ENCODE assay signal across 1 cellular context in genomic region chr12:46814143-46814542, GRCh38.
A peak's percentile ranks its signal among the peaks of the same experiment; 100 is the strongest.
TF ChIP-seq lines count a peak whose summit lies in the region.

No MANE protein-coding gene starts in this region.

TF ChIP-seq in HepG2, 621 proteins besides CTCF, POLR2A, EP300 and RAD21 (continued from another document and continues in another):
- TF ChIP-seq ZNF407 (CRISPR knock-in tag; IDR thresholded peaks at IDR 0.05; ENCODE audit: not compliant biosample characterization) (no peak), AFF4 (CRISPR knock-in tag; IDR thresholded peaks at IDR 0.05) (no peak), RORA (CRISPR knock-in tag; IDR thresholded peaks at IDR 0.05) (no peak), ZBTB43 (CRISPR knock-in tag; conservative IDR thresholded peaks at IDR 0.05) (0 out of 2 replicates have a peak, but pooled peaks have one; percentile 45), SNAPC2 (CRISPR knock-in tag; IDR thresholded peaks at IDR 0.05) (no peak), IRF9 (CRISPR knock-in tag; IDR thresholded peaks at IDR 0.05; ENCODE audit: borderline replicate concordance) (no peak), TSC22D2 (CRISPR knock-in tag; IDR thresholded peaks at IDR 0.05; ENCODE audit: borderline replicate concordance) (no peak), ZNF781 (CRISPR knock-in tag; IDR thresholded peaks at IDR 0.05; ENCODE audit: borderline replicate concordance, not compliant biosample characterization) (no peak), ZNF562 (CRISPR knock-in tag; IDR thresholded peaks at IDR 0.05; ENCODE audit: borderline replicate concordance) (no peak), IRF2 (CRISPR knock-in tag; IDR thresholded peaks at IDR 0.05) (peak; percentile 81), ZFYVE20 (CRISPR knock-in tag; IDR thresholded peaks at IDR 0.05; ENCODE audit: borderline replicate concordance, low read depth) (no peak), ZNF263 (CRISPR knock-in tag; IDR thresholded peaks at IDR 0.05) (no peak), ZHX2 (IDR thresholded peaks at IDR 0.05; ENCODE audit: low read depth) (no peak), ZHX2 (CRISPR knock-in tag; IDR thresholded peaks at IDR 0.05; ENCODE audit: borderline replicate concordance) (no peak), FOSL1 (CRISPR knock-in tag; IDR thresholded peaks at IDR 0.05; ENCODE audit: borderline replicate concordance) (peak; percentile 21; the same call in 1 of the 2 replicates), ZBTB33 (CRISPR knock-in tag; IDR thresholded peaks at IDR 0.05) (no peak), CSRNP2 (CRISPR knock-in tag; conservative IDR thresholded peaks at IDR 0.05; ENCODE audit: low read depth) (no peak), ZNF747 (CRISPR knock-in tag; IDR thresholded peaks at IDR 0.05; ENCODE audit: borderline replicate concordance) (peak; percentile 37; the same call in 1 of the 2 replicates), ZNF616 (CRISPR knock-in tag; IDR thresholded peaks at IDR 0.05; ENCODE audit: low read depth) (no peak), SAFB2 (CRISPR knock-in tag; IDR thresholded peaks at IDR 0.05; ENCODE audit: borderline replicate concordance, low read depth) (no peak), NR2C2 (CRISPR knock-in tag; IDR thresholded peaks at IDR 0.05; ENCODE audit: borderline replicate concordance) (peak; percentile 82), IRF1 (CRISPR knock-in tag; IDR thresholded peaks at IDR 0.05; ENCODE audit: low read depth) (no peak), MAFK (conservative IDR thresholded peaks at IDR 0.05 in 1 of 2, IDR thresholded peaks at IDR 0.05 in 1 of 2; ENCODE audit: low read length in 2 of 2) (no peak), MEIS1 (CRISPR knock-in tag; IDR thresholded peaks at IDR 0.05; ENCODE audit: borderline replicate concordance) (no peak), CBX2 (IDR thresholded peaks at IDR 0.05; ENCODE audit: low read depth, low read length) (no peak), CBX2 (CRISPR knock-in tag; IDR thresholded peaks at IDR 0.05; ENCODE audit: low read depth) (no peak)
